Comparison of ENCODE assay signal across 21 cellular contexts in the genomic region with DNA sequence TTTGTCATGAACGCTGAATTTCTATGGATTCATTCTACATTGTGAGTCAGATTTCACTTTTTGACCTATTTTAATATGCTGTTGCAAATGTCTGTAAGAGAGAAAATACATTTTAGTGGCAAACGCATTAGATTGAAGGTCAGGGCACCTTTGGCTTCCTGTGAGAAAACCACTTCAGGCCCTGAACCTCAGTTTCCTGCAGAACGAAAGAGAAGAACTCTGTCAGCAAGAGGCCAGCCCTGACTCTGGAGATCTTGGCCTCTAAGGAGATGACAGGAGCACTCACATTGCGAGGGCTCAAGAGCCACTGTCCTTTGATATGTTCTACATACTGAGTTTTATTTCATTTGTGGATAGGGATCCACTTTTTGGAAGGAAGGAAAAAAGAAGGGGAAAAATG.
DNase-seq lines count a peak whose midpoint lies in the region; ATAC-seq, FAIRE-seq and TF ChIP-seq lines count a peak whose summit lies in the region.
"Had no signal": no experiment of that assay in that cellular context is flagged by ENCODE, and none has a peak within 500 bp of the region (broad histone marks: within the 10 kb centered on the region; RNA-seq: fewer than 3 reads in every experiment).

No MANE protein-coding gene starts in this region.

- H3K36me3 Mint-ChIP-seq in activated CD4-positive, alpha-beta T cell treated with anti-CD3 and anti-CD28 coated beads, Interleukin-2, amount 10 ng/mL, durations not matched to agents 24 days and 14 days (ENCODE audit: low read depth) = peaks cover 62% of the 10 kb centered on the region
- peaks cover 55% of the 10 kb centered on the region for H3K36me3 Mint-ChIP-seq in T-helper 1 cell treated with Interleukin-12 subunit alpha and Interleukin-12 subunit beta and Interleukin-4 antibody, amounts not matched to agents 30 μg/mL and 1 μg/mL, for 36 hours (ENCODE audit: low read depth)
- H3K36me3 Mint-ChIP-seq in central memory CD8-positive, alpha-beta T cell (ENCODE audit: insufficient read depth) = peaks cover 63% of the 10 kb centered on the region
- H3K36me3 Mint-ChIP-seq: mesothelial cell of epicardium had no signal

- no peaks in the 10 kb centered on the region for H3K4me1 ChIP-seq in small intestine (ENCODE audit: control insufficient read depth in 2 of 2, insufficient read depth in 1 of 2, low read depth in 1 of 2, low read length in 1 of 2)
- no peaks in the 10 kb centered on the region for H3K4me1 ChIP-seq in adrenal gland (replicated peaks in 1 of 2)
- H3K4me1 ChIP-seq: body of pancreas had no signal

- H3K36me3 ChIP-seq in small intestine (ENCODE audit: control insufficient read depth in 2 of 2, insufficient read depth in 2 of 2, low read length in 2 of 2) = no peaks in the 10 kb centered on the region
- peaks cover 0 to 5% of the 10 kb centered on the region in 2 donors for H3K36me3 ChIP-seq in adrenal gland (replicated peaks in 1 of 2)

- peak; percentile 28 for ATAC-seq in central memory CD8-positive, alpha-beta T cell (replicated peaks; ENCODE audit: extremely low read depth, poor library complexity, severe bottlenecking)
- ATAC-seq: body of pancreas, left colon had no signal

- H3K27me3 Mint-ChIP-seq in activated CD4-positive, alpha-beta T cell treated with anti-CD3 and anti-CD28 coated beads, Interleukin-2, amount 10 ng/mL, durations not matched to agents 24 days and 14 days = no peaks in the 10 kb centered on the region
- H3K27me3 Mint-ChIP-seq in T-helper 1 cell treated with Interleukin-12 subunit alpha and Interleukin-12 subunit beta and Interleukin-4 antibody, amounts not matched to agents 30 μg/mL and 1 μg/mL, for 36 hours (ENCODE audit: low read depth) = no peaks in the 10 kb centered on the region
- H3K27me3 Mint-ChIP-seq in central memory CD8-positive, alpha-beta T cell = no peaks in the 10 kb centered on the region

- peaks cover 18% of the 10 kb centered on the region for H3K4me1 Mint-ChIP-seq in activated CD4-positive, alpha-beta T cell treated with anti-CD3 and anti-CD28 coated beads, Interleukin-2, amount 10 ng/mL, durations not matched to agents 24 days and 14 days
- peaks cover 34% of the 10 kb centered on the region for H3K4me1 Mint-ChIP-seq in T-helper 1 cell treated with Interleukin-12 subunit alpha and Interleukin-12 subunit beta and Interleukin-4 antibody, amounts not matched to agents 30 μg/mL and 1 μg/mL, for 36 hours (ENCODE audit: low read depth)
- H3K4me1 Mint-ChIP-seq in central memory CD8-positive, alpha-beta T cell = peaks cover 54% of the 10 kb centered on the region

- H3K27ac Mint-ChIP-seq in activated CD4-positive, alpha-beta T cell treated with anti-CD3 and anti-CD28 coated beads, Interleukin-2, amount 10 ng/mL, durations not matched to agents 24 days and 14 days = peak overlapping the region; percentile 8
- peak overlapping the region; percentile 55 for H3K27ac Mint-ChIP-seq in T-helper 1 cell treated with Interleukin-12 subunit alpha and Interleukin-12 subunit beta and Interleukin-4 antibody, amounts not matched to agents 30 μg/mL and 1 μg/mL, for 36 hours
- H3K27ac Mint-ChIP-seq in central memory CD8-positive, alpha-beta T cell (ENCODE audit: low read depth) = peak overlapping the region; percentile 50
- H3K27ac Mint-ChIP-seq: mesothelial cell of epicardium had no signal

- no peak for TF ChIP-seq CTCF in adrenal gland (IDR thresholded peaks at IDR 0.05)

- H3K27ac ChIP-seq in small intestine (ENCODE audit: low read depth in 1 of 2, low read length in 1 of 2) (no peak overlapping the region), adrenal gland (no peak overlapping the region)
- H3K27ac ChIP-seq: body of pancreas, coronary artery, stomach, upper lobe of left lung had no signal

- H3K27me3 ChIP-seq in small intestine (ENCODE audit: control insufficient read depth in 2 of 2, insufficient read depth in 2 of 2, low read length in 2 of 2) = no peaks in the 10 kb centered on the region
- H3K27me3 ChIP-seq in adrenal gland = no peaks in the 10 kb centered on the region
- H3K27me3 ChIP-seq: body of pancreas, stomach, upper lobe of left lung had no signal

- no peak for TF ChIP-seq POLR2A in adrenal gland (IDR thresholded peaks at IDR 0.05)

- no peaks in the 10 kb centered on the region for H3K9me3 Mint-ChIP-seq in activated CD4-positive, alpha-beta T cell treated with anti-CD3 and anti-CD28 coated beads, Interleukin-2, amount 10 ng/mL, durations not matched to agents 24 days and 14 days
- no peaks in the 10 kb centered on the region for H3K9me3 Mint-ChIP-seq in T-helper 1 cell treated with Interleukin-12 subunit alpha and Interleukin-12 subunit beta and Interleukin-4 antibody, amounts not matched to agents 30 μg/mL and 1 μg/mL, for 36 hours
- H3K9me3 Mint-ChIP-seq in central memory CD8-positive, alpha-beta T cell = no peaks in the 10 kb centered on the region
- H3K9me3 Mint-ChIP-seq: mesothelial cell of epicardium had no signal

- 60 to 78% (median 68%) methylated on average over 4 of the region's 4 CpGs for WGBS in small intestine, 3 donors
- 52 to 67% (median 55%) methylated on average over 4 of the region's 4 CpGs for WGBS in adrenal gland, 4 donors

- no peak for FAIRE-seq in small intestine (lab: Jason Lieb, UNC)
- FAIRE-seq: endothelial cell of umbilical vein, GM18507 had no signal

- no peak for DNase-seq in activated CD4-positive, alpha-beta T cell treated with anti-CD3 and anti-CD28 coated beads, Interleukin-2, amount 10 ng/mL, durations not matched to agents 24 days and 14 days
- DNase-seq in activated CD4-positive, alpha-beta T cell treated with anti-CD3 and anti-CD28 coated beads for 1 hour = no peak
- DNase-seq in central memory CD8-positive, alpha-beta T cell (ENCODE audit: low spot score in 2 of 2) = no peak
- DNase-seq in small intestine = peak; percentile 12
- no peak for DNase-seq in adrenal gland
- no peak for DNase-seq in NCI-H345 treated with DMSO at 0.1 percent for 48 hours (lab: John Stamatoyannopoulos, UW; ENCODE audit: unreplicated experiment)
- DNase-seq in inferior parietal cortex (ENCODE audit: extremely low spot score) = no peak
- DNase-seq: activated CD8-positive, alpha-beta memory T cell treated with anti-CD3 and anti-CD28 coated beads for 24 hours; body of pancreas; DND-41; GOT3; hypothalamus; left colon; NCI-H1694; stomach; upper lobe of left lung had no signal

- H3K4me3 ChIP-seq in small intestine (ENCODE audit: low read depth in 1 of 2, low read length in 2 of 2) (no peak overlapping the region), adrenal gland (no peak overlapping the region)
- H3K4me3 ChIP-seq: body of pancreas, coronary artery, stomach, upper lobe of left lung had no signal

- peak overlapping the region; percentile 25 for H3K4me3 Mint-ChIP-seq in activated CD4-positive, alpha-beta T cell treated with anti-CD3 and anti-CD28 coated beads, Interleukin-2, amount 10 ng/mL, durations not matched to agents 24 days and 14 days
- peak overlapping the region; percentile 65 for H3K4me3 Mint-ChIP-seq in T-helper 1 cell treated with Interleukin-12 subunit alpha and Interleukin-12 subunit beta and Interleukin-4 antibody, amounts not matched to agents 30 μg/mL and 1 μg/mL, for 36 hours
- peak overlapping the region; percentile 69 for H3K4me3 Mint-ChIP-seq in central memory CD8-positive, alpha-beta T cell
- H3K4me3 Mint-ChIP-seq: mesothelial cell of epicardium had no signal

- intact Hi-C loops in activated CD4-positive, alpha-beta T cell treated with anti-CD3 and anti-CD28 coated beads, Interleukin-2, amount 10 ng/mL, durations not matched to agents 24 days and 14 days (cut with micrococcal nuclease) = no loop called here
- intact Hi-C loops in adrenal gland (cut with DNase I) = no loop called here

- H3K9me3 ChIP-seq in small intestine (ENCODE audit: control insufficient read depth, low read depth) (no peaks in the 10 kb centered on the region), adrenal gland (replicated peaks in 1 of 3) (no peaks in the 10 kb centered on the region)
- H3K9me3 ChIP-seq: body of pancreas, stomach, upper lobe of left lung had no signal
